Comparison of ENCODE assay signal across 15 cellular contexts in the genomic region with DNA sequence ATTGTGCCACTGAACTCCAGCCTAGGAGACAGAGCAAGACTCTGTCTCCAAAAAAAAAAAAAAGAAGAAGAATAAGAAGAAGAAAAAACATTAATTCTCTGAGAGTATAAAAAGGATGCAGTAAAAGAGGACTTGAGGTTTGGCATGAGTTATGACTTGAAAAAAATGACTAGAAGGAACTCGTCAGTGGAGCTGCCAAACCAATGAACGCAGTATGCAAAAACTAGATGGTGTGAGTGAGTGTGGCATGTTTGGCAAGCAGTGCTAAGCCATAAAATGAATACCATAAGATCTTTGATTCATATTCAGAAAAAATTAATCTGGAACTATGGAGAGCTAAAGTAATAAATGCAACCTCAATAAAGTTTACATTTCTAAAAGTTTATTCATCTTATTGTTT.
DNase-seq lines count a peak whose midpoint lies in the region; TF ChIP-seq lines count a peak whose summit lies in the region.
"Had no signal": no experiment of that assay in that cellular context is flagged by ENCODE, and none has a peak within 500 bp of the region (broad histone marks: within the 10 kb centered on the region; RNA-seq: fewer than 3 reads in every experiment).

No MANE protein-coding gene starts in this region.

- H3K27ac ChIP-seq in spleen, result no peak overlapping the region

- no peaks in the 10 kb centered on the region for H3K4me1 Mint-ChIP-seq in immature natural killer cell

- in situ Hi-C loops in HAP-1 (cut with MboI; ENCODE audit: low sequenced_read_pairs), result no loop called here

- no peaks in the 10 kb centered on the region for H3K27me3 ChIP-seq in spleen (replicated peaks in 1 of 7)
- no peaks in the 10 kb centered on the region; the same call in 1 of the 2 replicates for H3K27me3 ChIP-seq in HAP-1 (ENCODE audit: low read depth)

- H3K36me3 Mint-ChIP-seq in immature natural killer cell, result no peaks in the 10 kb centered on the region

- no peaks in the 10 kb centered on the region for H3K27me3 Mint-ChIP-seq in immature natural killer cell (ENCODE audit: low read depth in 3 of 3)

- TF ChIP-seq POLR2A in spleen (IDR thresholded peaks at IDR 0.05), result no peak

- WGBS in spleen, 5 donors, result 72 to 93% (median 87%) methylated on average over 2 of the region's 2 CpGs

- TF ChIP-seq CTCF in spleen (IDR thresholded peaks at IDR 0.05 in 8 of 11, conservative IDR thresholded peaks at IDR 0.05 in 3 of 11), result no peak

- H3K4me3 ChIP-seq in spleen (no peak overlapping the region), HAP-1 (no peak overlapping the region)

- H3K4me3 Mint-ChIP-seq in immature natural killer cell, result no peak overlapping the region

- peaks cover 0 to 6% (median 0%) of the 10 kb centered on the region in 8 donors for H3K9me3 ChIP-seq in spleen
- 0 out of 2 replicates have a peak, but pooled peaks cover 7% of the 10 kb centered on the region for H3K9me3 ChIP-seq in HAP-1

- no peak overlapping the region for H3K27ac Mint-ChIP-seq in immature natural killer cell

- H3K36me3 ChIP-seq in spleen, result no peaks in the 10 kb centered on the region
- no peaks in the 10 kb centered on the region for H3K36me3 ChIP-seq in HAP-1 (replicated peaks)

- peaks cover 2 to 38% (median 11%) of the 10 kb centered on the region in 6 donors for H3K9me3 Mint-ChIP-seq in immature natural killer cell

- intact Hi-C loops in spleen (cut with DNase I; ENCODE audit: low total_unique reads), result no loop called here

- no peaks in the 10 kb centered on the region for H3K4me1 ChIP-seq in spleen
- H3K4me1 ChIP-seq in HAP-1, result peaks cover 9% of the 10 kb centered on the region

- DNase-seq in EL (peak; percentile 75), HS-5 (ENCODE audit: low read depth) (peak; percentile 26), fibroblast of gingiva (ENCODE audit: low read depth) (peak; percentile 59), stromal cell of bone marrow (ENCODE audit: low read depth) (peak; percentile 85), spleen (no peak), immature natural killer cell (no peak), HAP-1 (ENCODE audit: low spot score in 2 of 2) (no peak)
- DNase-seq: C1 segment of cervical spinal cord, DMS79 treated with DMSO at 0.1 percent for 48 hours, IMR-90, Karpas-422, NCI-H187, NCI-H345, NCI-H69, SIG-M5 had no signal

Comparison
In these comparisons a context has a peak if more than half of its experiments do, and no peak if none do; other contexts are left out.
1. DNase-seq: peak in EL (single experiment), HS-5 (single experiment), fibroblast of gingiva (single experiment) and stromal cell of bone marrow (single experiment); none in spleen (single experiment), immature natural killer cell (0 of 3) and HAP-1 (0 of 2).